ENCODE assay signal across 1 cellular context in genomic region chr1:215263636-215264035, GRCh38.
TF ChIP-seq lines count a peak whose summit lies in the region.

No MANE protein-coding gene starts in this region.

TF ChIP-seq in IMR-90, 13 proteins besides CTCF, POLR2A, EP300 and RAD21:
- TF ChIP-seq MXI1 (IDR thresholded peaks at IDR 0.05; ENCODE audit: borderline replicate concordance, low read depth, low read length) (no peak), RCOR1 (IDR thresholded peaks at IDR 0.05; ENCODE audit: insufficient replicate concordance, low read length) (no peak), MAFK (IDR thresholded peaks at IDR 0.05; ENCODE audit: low read depth, low read length) (no peak), CHD1 (IDR thresholded peaks at IDR 0.05; ENCODE audit: low read depth, low read length) (no peak), FOS (IDR thresholded peaks at IDR 0.05; ENCODE audit: low read depth, low read length) (no peak), NFE2L2 (IDR thresholded peaks at IDR 0.05; ENCODE audit: low read depth, low read length) (no peak), USF2 (IDR thresholded peaks at IDR 0.05; ENCODE audit: low read depth, low read length) (no peak), CEBPB (IDR thresholded peaks at IDR 0.05; ENCODE audit: low read depth, low read length) (peak; percentile 19; the same call in 1 of the 2 replicates)
- TF ChIP-seq, protein P1, sequence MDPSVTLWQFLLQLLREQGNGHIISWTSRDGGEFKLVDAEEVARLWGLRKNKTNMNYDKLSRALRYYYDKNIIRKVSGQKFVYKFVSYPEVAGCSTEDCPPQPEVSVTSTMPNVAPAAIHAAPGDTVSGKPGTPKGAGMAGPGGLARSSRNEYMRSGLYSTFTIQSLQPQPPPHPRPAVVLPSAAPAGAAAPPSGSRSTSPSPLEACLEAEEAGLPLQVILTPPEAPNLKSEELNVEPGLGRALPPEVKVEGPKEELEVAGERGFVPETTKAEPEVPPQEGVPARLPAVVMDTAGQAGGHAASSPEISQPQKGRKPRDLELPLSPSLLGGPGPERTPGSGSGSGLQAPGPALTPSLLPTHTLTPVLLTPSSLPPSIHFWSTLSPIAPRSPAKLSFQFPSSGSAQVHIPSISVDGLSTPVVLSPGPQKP (IDR thresholded peaks at IDR 0.05; ENCODE audit: borderline replicate concordance, low read depth, low read length), result no peak
